Comparison of ENCODE assay signal across 12 cellular contexts in the genomic region with DNA sequence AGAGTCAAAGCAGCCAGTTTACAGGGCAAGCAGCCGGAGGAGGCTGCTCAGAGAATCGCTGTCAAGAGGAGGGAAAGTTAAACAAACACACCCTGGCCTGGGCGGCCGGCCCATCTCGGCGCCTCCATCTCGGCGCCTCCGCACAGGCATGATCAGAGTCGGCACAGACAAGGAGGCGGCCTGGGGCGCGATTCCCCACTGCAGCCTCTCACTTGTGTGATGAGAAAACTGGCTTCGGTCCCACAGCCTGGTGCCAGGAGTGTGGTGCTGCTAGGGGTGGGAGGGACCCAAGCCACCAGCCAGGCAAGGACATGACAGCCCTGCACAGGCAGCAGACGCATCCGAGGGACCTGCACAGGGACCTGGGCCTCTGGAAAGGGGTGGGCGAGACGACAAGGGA. TPM values are rescaled to one million over a fixed set of nuclear protein-coding genes. Genes with fewer than 3 reads are reported as not detected.
A peak's percentile ranks its signal among the peaks of the same experiment; 100 is the strongest.
DNase-seq lines count a peak whose midpoint lies in the region; ATAC-seq, FAIRE-seq and TF ChIP-seq lines count a peak whose summit lies in the region.
"Had no signal": no experiment of that assay in that cellular context is flagged by ENCODE, and none has a peak within 500 bp of the region (broad histone marks: within the 10 kb centered on the region; RNA-seq: fewer than 3 reads in every experiment).

No MANE protein-coding gene starts in this region.

- no peak for ATAC-seq in HepG2
- no peak for ATAC-seq in right lobe of liver
- peak; percentile 54 for ATAC-seq in aorta (ENCODE audit: low FRiP score)

- no peaks in the 10 kb centered on the region for H3K9me3 Mint-ChIP-seq in activated T-helper 1 cell treated with anti-CD3 and anti-CD28 coated beads, Interleukin-12 subunit alpha, Interleukin-12 subunit beta, Interleukin-2, Interleukin-4 antibody, amounts not matched to agents 30 ng/mL and 10 ng/mL and 1 ng/mL, durations not matched to agents 14 hours and 24 hours and 36 hours

- no peaks in the 10 kb centered on the region for H3K4me1 Mint-ChIP-seq in activated T-helper 1 cell treated with anti-CD3 and anti-CD28 coated beads, Interleukin-12 subunit alpha, Interleukin-12 subunit beta, Interleukin-2, Interleukin-4 antibody, amounts not matched to agents 30 ng/mL and 10 ng/mL and 1 ng/mL, durations not matched to agents 14 hours and 24 hours and 36 hours (ENCODE audit: low read depth)

- H3K27ac ChIP-seq in HepG2 (ENCODE audit: extremely low read length, insufficient read depth, low read length) (no peak overlapping the region), right lobe of liver (no peak overlapping the region), esophagus (ENCODE audit: low read depth in 2 of 2, low read length in 1 of 2) (peak overlapping the region; percentile 53 to 73), aorta (ENCODE audit: low read depth in 1 of 2, low read length in 2 of 2) (no peak overlapping the region), OCI-LY7 (ENCODE audit: low read depth, low read length, poor library complexity, severe bottlenecking) (no peak overlapping the region)

- H3K9me3 ChIP-seq in HepG2 (ENCODE audit: low read length) (no peaks in the 10 kb centered on the region), right lobe of liver (no peaks in the 10 kb centered on the region), esophagus (ENCODE audit: control insufficient read depth in 2 of 2, insufficient read depth in 1 of 2, low read depth in 1 of 2, low read length in 1 of 2) (no peaks in the 10 kb centered on the region), aorta (ENCODE audit: control insufficient read depth, low read length) (no peaks in the 10 kb centered on the region), OCI-LY7 (ENCODE audit: low read length) (no peaks in the 10 kb centered on the region)

- H3K27me3 Mint-ChIP-seq in activated T-helper 1 cell treated with anti-CD3 and anti-CD28 coated beads, Interleukin-12 subunit alpha, Interleukin-12 subunit beta, Interleukin-2, Interleukin-4 antibody, amounts not matched to agents 30 ng/mL and 10 ng/mL and 1 ng/mL, durations not matched to agents 14 hours and 24 hours and 36 hours (ENCODE audit: insufficient read depth), result no peaks in the 10 kb centered on the region

- POLR2A ChIA-PET in HepG2 (lab: Yijun Ruan, JAX) (no interaction called here), OCI-LY7 (lab: Charles Lee) (no interaction called here), HEK293T (lab: Yijun Ruan, JAX) (no interaction called here)

- H3K4me3 Mint-ChIP-seq in activated T-helper 1 cell treated with anti-CD3 and anti-CD28 coated beads, Interleukin-12 subunit alpha, Interleukin-12 subunit beta, Interleukin-2, Interleukin-4 antibody, amounts not matched to agents 30 ng/mL and 10 ng/mL and 1 ng/mL, durations not matched to agents 14 hours and 24 hours and 36 hours, result no peak overlapping the region

- H2AFZ ChIP-seq in HepG2 (ENCODE audit: low read length) (no peak overlapping the region), OCI-LY7 (ENCODE audit: low read length) (no peak overlapping the region)

- H3K27ac Mint-ChIP-seq in activated T-helper 1 cell treated with anti-CD3 and anti-CD28 coated beads, Interleukin-12 subunit alpha, Interleukin-12 subunit beta, Interleukin-2, Interleukin-4 antibody, amounts not matched to agents 30 ng/mL and 10 ng/mL and 1 ng/mL, durations not matched to agents 14 hours and 24 hours and 36 hours, result no peak overlapping the region

- H3K4me1 ChIP-seq in HepG2 (ENCODE audit: insufficient read depth, low read length) (no peaks in the 10 kb centered on the region), right lobe of liver (no peaks in the 10 kb centered on the region), esophagus (ENCODE audit: control insufficient read depth in 2 of 2, insufficient read depth in 2 of 2, low read length in 1 of 2) (peaks cover 11 to 13% of the 10 kb centered on the region in 2 donors), aorta (ENCODE audit: control insufficient read depth in 1 of 2, insufficient read depth in 2 of 2, low read length in 2 of 2) (no peaks in the 10 kb centered on the region), OCI-LY7 (ENCODE audit: insufficient read depth, low read length, poor library complexity, severe bottlenecking) (no peaks in the 10 kb centered on the region)

- in situ Hi-C loops in HepG2 (cut with HindIII; ENCODE audit: extremely low pct_ligation_motif_present, low pct_unique_long_range_greater_than_20kb), result no loop called here

- H3K79me2 ChIP-seq in HepG2 (ENCODE audit: insufficient read depth, low read length) (no peaks in the 10 kb centered on the region), OCI-LY7 (ENCODE audit: insufficient read depth, low read depth, low read length) (no peaks in the 10 kb centered on the region)

- TF ChIP-seq EP300 in HepG2 (IDR thresholded peaks at IDR 0.05; ENCODE audit: low read depth in 2 of 2, low read length in 2 of 2) (no peak), HepG2 (CRISPR knock-in tag; IDR thresholded peaks at IDR 0.05; ENCODE audit: borderline replicate concordance) (no peak)

- 97% methylated on average over 14 of the region's 18 CpGs for WGBS in HepG2 (ENCODE audit: low lambda C conversion rate)
- WGBS in right lobe of liver (ENCODE audit: insufficient coverage, low coverage, low lambda C conversion rate, missing lambda C conversion rate), result 63% methylated on average over 5 of the region's 18 CpGs
- 33 to 36% methylated on average over 18 of the region's 18 CpGs for WGBS in esophagus, 2 donors
- WGBS in aorta, 2 donors, result 57 to 81% methylated on average over 18 of the region's 18 CpGs

- H3K36me3 ChIP-seq in HepG2 (replicated peaks in 1 of 2; ENCODE audit: control insufficient read depth in 1 of 2, insufficient read depth in 2 of 2, low read length in 2 of 2) (peaks cover 33 to 64% of the 10 kb centered on the region in 2 experiments; a peak in 4 of 5 replicates), right lobe of liver (peaks cover 0 to 68% (median 23%) of the 10 kb centered on the region in 4 donors), esophagus (ENCODE audit: control insufficient read depth in 2 of 2, insufficient read depth in 2 of 2, low read length in 1 of 2) (peaks cover 18 to 68% of the 10 kb centered on the region in 2 donors), aorta (ENCODE audit: control insufficient read depth in 1 of 2, insufficient read depth in 2 of 2, low read length in 1 of 2) (peaks cover 0 to 2% of the 10 kb centered on the region in 2 donors), OCI-LY7 (ENCODE audit: insufficient read depth, low read length) (peaks cover 52% of the 10 kb centered on the region)

- TF ChIP-seq POLR2A in HepG2 (IDR thresholded peaks at IDR 0.05; ENCODE audit: insufficient read depth in 1 of 2, low read depth in 2 of 2, low read length in 2 of 2), result no peak
- TF ChIP-seq POLR2A in right lobe of liver (IDR thresholded peaks at IDR 0.05), result no peak

- CTCF ChIA-PET in HepG2 (lab: Yijun Ruan, JAX; ENCODE audit: low intra/inter-chr PET ratio, low total read pairs) (no interaction called here), OCI-LY7 (lab: Charles Lee; ENCODE audit: unreplicated experiment) (interaction anchor here (0.5 kb wide), 1 partner anchor 223 kb away, joined by 3 read pairs; no protein-coding TSS in a partner anchor), HEK293T (lab: Yijun Ruan, JAX) (no interaction called here)

- DNase-seq in HepG2 (ENCODE audit: low spot score) (no peak), right lobe of liver (no peak), midbrain (lab: John Stamatoyannopoulos, UW) (peak; percentile 23), aorta (no peak), OCI-LY7 (ENCODE audit: low spot score) (no peak), HEK293T (ENCODE audit: extremely low spot score) (no peak)
- DNase-seq in activated T-helper 1 cell treated with anti-CD3 and anti-CD28 coated beads, Interleukin-12 subunit alpha, Interleukin-12 subunit beta, Interleukin-2, Interleukin-4 antibody, amounts not matched to agents 30 ng/mL and 10 ng/mL and 1 ng/mL, durations not matched to agents 14 hours and 24 hours and 36 hours (ENCODE audit: low spot score), result no peak
- DNase-seq: activated CD8-positive, alpha-beta memory T cell treated with anti-CD3 and anti-CD28 coated beads, Interleukin-2, amount 50 U/mL, for 48 hours; erythroblast; H7; OCI-M1 had no signal

- TF ChIP-seq RAD21 in HepG2 (CRISPR knock-in tag; IDR thresholded peaks at IDR 0.05), result no peak

- no peak for FAIRE-seq in HepG2 (lab: Jason Lieb, UNC)

- no peak overlapping the region for H3K9ac ChIP-seq in HepG2 (ENCODE audit: insufficient read depth, low read depth, low read length)

- H4K20me1 ChIP-seq in HepG2 (ENCODE audit: insufficient read depth, low read length), result no peaks in the 10 kb centered on the region
- H4K20me1 ChIP-seq in OCI-LY7 (ENCODE audit: insufficient read depth, low read length), result no peaks in the 10 kb centered on the region

- TF ChIP-seq CTCF in HepG2 (CRISPR knock-in tag; IDR thresholded peaks at IDR 0.05), result no peak
- TF ChIP-seq CTCF in right lobe of liver (IDR thresholded peaks at IDR 0.05), result no peak
- TF ChIP-seq CTCF in OCI-LY7 (conservative IDR thresholded peaks at IDR 0.05; ENCODE audit: low read length), result no peak

- H3K4me3 ChIP-seq in HepG2 (replicated peaks in 1 of 3; ENCODE audit: insufficient read depth in 1 of 3, low read depth in 2 of 3, low read length in 3 of 3) (no peak overlapping the region), right lobe of liver (no peak overlapping the region), esophagus (ENCODE audit: low read depth in 1 of 2, low read length in 2 of 2) (no peak overlapping the region), aorta (ENCODE audit: low read length in 2 of 2) (no peak overlapping the region), OCI-LY7 (ENCODE audit: low read depth, low read length, poor library complexity, severe bottlenecking) (no peak overlapping the region)

- H3K9me2 ChIP-seq in OCI-LY7 (ENCODE audit: insufficient read depth, low read length), result no peaks in the 10 kb centered on the region

- intact Hi-C loops in HepG2 (cut with micrococcal nuclease; ENCODE audit: unreplicated experiment), result no loop called here
- intact Hi-C loops in right lobe of liver (cut with DNase I), result no loop called here
- intact Hi-C loops in aorta (cut with DNase I), result no loop called here
- intact Hi-C loops in OCI-LY7 (cut with micrococcal nuclease; ENCODE audit: unreplicated experiment), result no loop called here
- intact Hi-C loops in activated T-helper 1 cell treated with anti-CD3 and anti-CD28 coated beads, Interleukin-12 subunit alpha, Interleukin-12 subunit beta, Interleukin-2, Interleukin-4 antibody, amounts not matched to agents 30 ng/mL and 10 ng/mL and 1 ng/mL, durations not matched to agents 14 hours and 24 hours and 36 hours (cut with micrococcal nuclease), result no loop called here

- BruUV-seq in HepG2 (replicated peaks; lab: Mats Ljungman, UMichigan) (no TSS peak), OCI-LY7 (replicated peaks; lab: Mats Ljungman, UMichigan) (no TSS peak)

- H3K36me3 Mint-ChIP-seq in activated T-helper 1 cell treated with anti-CD3 and anti-CD28 coated beads, Interleukin-12 subunit alpha, Interleukin-12 subunit beta, Interleukin-2, Interleukin-4 antibody, amounts not matched to agents 30 ng/mL and 10 ng/mL and 1 ng/mL, durations not matched to agents 14 hours and 24 hours and 36 hours (ENCODE audit: low read depth), result peaks cover 29% of the 10 kb centered on the region

- H3K27me3 ChIP-seq in HepG2 (ENCODE audit: control insufficient read depth in 1 of 2, insufficient read depth in 2 of 2, low read length in 2 of 2) (no peaks in the 10 kb centered on the region), right lobe of liver (no peaks in the 10 kb centered on the region), esophagus (ENCODE audit: control insufficient read depth in 1 of 2, insufficient read depth in 2 of 2, low read length in 2 of 2) (no peaks in the 10 kb centered on the region), aorta (ENCODE audit: control insufficient read depth in 1 of 2, insufficient read depth in 2 of 2, low read length in 1 of 2) (no peaks in the 10 kb centered on the region)

- no peak overlapping the region for H3K4me2 ChIP-seq in HepG2 (ENCODE audit: low read depth, low read length)
- H3K4me2 ChIP-seq in OCI-LY7 (ENCODE audit: low read length), result no peak overlapping the region

RNA-seq across cellular contexts. Expression of a gene that starts 17.7 kb away (rescaled TPM):
- 23.0 and 55.8 TPM in 2 replicates for total RNA-seq in HepG2 (2016; rRNA removed; fragmentation: Illumina TruSeq; extraction: Trizol)
- 18.5 and 23.3 TPM in 2 replicates for total RNA-seq in HepG2 (2016; cell fraction: cytosol; rRNA removed; fragmentation: Illumina TruSeq; extraction: Trizol; ENCODE audit: low read depth)
- total RNA-seq in HepG2 (2016; cell fraction: insoluble cytoplasmic fraction; rRNA removed; fragmentation: Illumina TruSeq; extraction: Trizol), result 19.1 and 55.8 TPM in 2 replicates
- total RNA-seq in HepG2 (2016; cell fraction: membrane; rRNA removed; fragmentation: Illumina TruSeq; extraction: Trizol), result 18.8 and 20.0 TPM in 2 replicates
- total RNA-seq in HepG2 (2016; cell fraction: nucleus; rRNA removed; fragmentation: Illumina TruSeq; extraction: Trizol), result 52.6 and 64.0 TPM in 2 replicates
- 23.4 and 33.6 TPM in 2 replicates for polyA plus RNA-seq in HepG2 (2011; rRNA removed)
- polyA plus RNA-seq in HepG2 (2011; cell fraction: cytosol; rRNA removed), result 20.1 and 34.6 TPM in 2 replicates
- polyA plus RNA-seq in HepG2 (2011; cell fraction: nucleus; rRNA removed), result 63.4 and 88.4 TPM in 2 replicates
- 22.8 and 28.0 TPM in 2 replicates for polyA plus RNA-seq in HepG2 (2012)
- polyA plus RNA-seq in HepG2 (2016; cell fraction: cytosol; fragmentation: Illumina TruSeq; extraction: Trizol; ENCODE audit: low read depth), result 5.7 and 7.1 TPM in 2 replicates
- polyA plus RNA-seq in HepG2 (2016; cell fraction: insoluble cytoplasmic fraction; fragmentation: Illumina TruSeq; extraction: Trizol; ENCODE audit: low read depth), result 19.7 and 23.4 TPM in 2 replicates
- polyA plus RNA-seq in HepG2 (2016; cell fraction: membrane; fragmentation: Illumina TruSeq; extraction: Trizol; ENCODE audit: low read depth), result 10.4 and 11.4 TPM in 2 replicates
- 123 and 129 TPM in 2 replicates for polyA plus RNA-seq in HepG2 (2016; cell fraction: nucleus; fragmentation: Illumina TruSeq; extraction: Trizol; ENCODE audit: insufficient read depth, low read depth)
- 53.9 and 165 TPM in 2 replicates for polyA minus RNA-seq in HepG2 (2011; rRNA and poly(A)+ RNA removed; ENCODE audit: low replicate concordance)
- polyA minus RNA-seq in HepG2 (2011; cell fraction: cytosol; rRNA and poly(A)+ RNA removed), result 62.7 and 77.3 TPM in 2 replicates
- polyA minus RNA-seq in HepG2 (2011; cell fraction: nucleus; rRNA and poly(A)+ RNA removed), result 25.7 and 27.8 TPM in 2 replicates
- 100 to 1,000 TPM in 1 of 6 experiments, 10 to 100 TPM in 5; 60.9 to 104 (median 86.1) TPM for total RNA-seq in right lobe of liver
- polyA plus RNA-seq in esophagus, result 10 to 100 TPM; 22.9 to 40.5 TPM
- total RNA-seq in aorta, result 10 to 100 TPM; 61.9 to 79.6 TPM
- polyA plus RNA-seq in aorta, result 100 to 1,000 TPM in 1 of 2 donors, 10 to 100 TPM in 1; 22.3 to 118 TPM
- total RNA-seq in OCI-LY7 (2014; rRNA removed; shearing (Covaris generic)), result 50.5 and 56.0 TPM in 2 replicates
- 147 and 150 TPM in 2 replicates for total RNA-seq in OCI-LY7 (2022)
- 99.7 and 101 TPM in 2 replicates for total RNA-seq in activated T-helper 1 cell treated with anti-CD3 and anti-CD28 coated beads, Interleukin-12 subunit alpha, Interleukin-12 subunit beta, Interleukin-2, Interleukin-4 antibody, amounts not matched to agents 30 ng/mL and 10 ng/mL and 1 ng/mL, durations not matched to agents 14 hours and 24 hours and 36 hours

RNA-seq across cellular contexts. Expression of a gene that starts 38.3 kb away (rescaled TPM):
- total RNA-seq in HepG2 (2016; rRNA removed; fragmentation: Illumina TruSeq; extraction: Trizol) (213 and 233 TPM in 2 replicates), right lobe of liver (10 to 100 TPM; 15.7 to 35.9 (median 23.3) TPM), aorta (10 to 100 TPM; 20.2 to 27.4 TPM), OCI-LY7 (2022) (151 and 165 TPM in 2 replicates)
- total RNA-seq in HepG2 (2016; cell fraction: cytosol; rRNA removed; fragmentation: Illumina TruSeq; extraction: Trizol; ENCODE audit: low read depth), result 565 and 636 TPM in 2 replicates
- total RNA-seq in HepG2 (2016; cell fraction: insoluble cytoplasmic fraction; rRNA removed; fragmentation: Illumina TruSeq; extraction: Trizol), result 209 and 214 TPM in 2 replicates
- 441 and 487 TPM in 2 replicates for total RNA-seq in HepG2 (2016; cell fraction: membrane; rRNA removed; fragmentation: Illumina TruSeq; extraction: Trizol)
- total RNA-seq in HepG2 (2016; cell fraction: nucleus; rRNA removed; fragmentation: Illumina TruSeq; extraction: Trizol), result 99.9 and 114 TPM in 2 replicates
- polyA plus RNA-seq in HepG2 (2011; rRNA removed) (62.4 and 75.6 TPM in 2 replicates), esophagus (10 to 100 TPM; 34.0 to 37.1 TPM), aorta (10 to 100 TPM; 26.5 to 46.5 TPM)
- polyA plus RNA-seq in HepG2 (2011; cell fraction: cytosol; rRNA removed), result 52.0 and 67.0 TPM in 2 replicates
- 67.0 and 99.7 TPM in 2 replicates for polyA plus RNA-seq in HepG2 (2011; cell fraction: nucleus; rRNA removed)
- 74.7 and 106 TPM in 2 replicates for polyA plus RNA-seq in HepG2 (2012)
- polyA plus RNA-seq in HepG2 (2016; cell fraction: cytosol; fragmentation: Illumina TruSeq; extraction: Trizol; ENCODE audit: low read depth), result 562 and 639 TPM in 2 replicates
- 170 and 188 TPM in 2 replicates for polyA plus RNA-seq in HepG2 (2016; cell fraction: insoluble cytoplasmic fraction; fragmentation: Illumina TruSeq; extraction: Trizol; ENCODE audit: low read depth)
- 357 and 397 TPM in 2 replicates for polyA plus RNA-seq in HepG2 (2016; cell fraction: membrane; fragmentation: Illumina TruSeq; extraction: Trizol; ENCODE audit: low read depth)
- polyA plus RNA-seq in HepG2 (2016; cell fraction: nucleus; fragmentation: Illumina TruSeq; extraction: Trizol; ENCODE audit: insufficient read depth, low read depth), result 180 and 208 TPM in 2 replicates
- 13.6 and 21.7 TPM in 2 replicates for polyA minus RNA-seq in HepG2 (2011; rRNA and poly(A)+ RNA removed; ENCODE audit: low replicate concordance)
- 4.9 and 8.2 TPM in 2 replicates for polyA minus RNA-seq in HepG2 (2011; cell fraction: cytosol; rRNA and poly(A)+ RNA removed)
- 26.2 and 31.2 TPM in 2 replicates for polyA minus RNA-seq in HepG2 (2011; cell fraction: nucleus; rRNA and poly(A)+ RNA removed)
- 129 and 161 TPM in 2 replicates for total RNA-seq in OCI-LY7 (2014; rRNA removed; shearing (Covaris generic))
- total RNA-seq in activated T-helper 1 cell treated with anti-CD3 and anti-CD28 coated beads, Interleukin-12 subunit alpha, Interleukin-12 subunit beta, Interleukin-2, Interleukin-4 antibody, amounts not matched to agents 30 ng/mL and 10 ng/mL and 1 ng/mL, durations not matched to agents 14 hours and 24 hours and 36 hours, result 71.9 and 78.3 TPM in 2 replicates

RNA-seq across cellular contexts. Expression of a gene that starts 38.6 kb away (rescaled TPM):
- total RNA-seq in HepG2 (2016; rRNA removed; fragmentation: Illumina TruSeq; extraction: Trizol) (8.5 and 18.8 TPM in 2 replicates), right lobe of liver (10 to 100 TPM; 11.9 to 27.6 (median 18.1) TPM), aorta (10 to 100 TPM; 25.6 to 44.4 TPM), OCI-LY7 (2022) (75.3 and 78.9 TPM in 2 replicates)
- total RNA-seq in HepG2 (2016; cell fraction: cytosol; rRNA removed; fragmentation: Illumina TruSeq; extraction: Trizol; ENCODE audit: low read depth), result 5.0 and 7.5 TPM in 2 replicates
- 7.1 and 20.3 TPM in 2 replicates for total RNA-seq in HepG2 (2016; cell fraction: insoluble cytoplasmic fraction; rRNA removed; fragmentation: Illumina TruSeq; extraction: Trizol)
- 7.0 and 8.1 TPM in 2 replicates for total RNA-seq in HepG2 (2016; cell fraction: membrane; rRNA removed; fragmentation: Illumina TruSeq; extraction: Trizol)
- total RNA-seq in HepG2 (2016; cell fraction: nucleus; rRNA removed; fragmentation: Illumina TruSeq; extraction: Trizol), result 24.5 and 27.8 TPM in 2 replicates
- polyA plus RNA-seq in HepG2 (2011; rRNA removed) (16.1 and 19.7 TPM in 2 replicates), esophagus (10 to 100 TPM; 21.6 to 40.3 TPM), aorta (10 to 100 TPM in 1 of 2 donors, 1 to 10 TPM in 1; 5.6 to 79.0 TPM)
- 4.0 and 8.2 TPM in 2 replicates for polyA plus RNA-seq in HepG2 (2011; cell fraction: cytosol; rRNA removed)
- polyA plus RNA-seq in HepG2 (2011; cell fraction: nucleus; rRNA removed), result 328 and 418 TPM in 2 replicates
- 9.5 and 16.4 TPM in 2 replicates for polyA plus RNA-seq in HepG2 (2012)
- 2.4 and 2.5 TPM in 2 replicates for polyA plus RNA-seq in HepG2 (2016; cell fraction: cytosol; fragmentation: Illumina TruSeq; extraction: Trizol; ENCODE audit: low read depth)
- polyA plus RNA-seq in HepG2 (2016; cell fraction: insoluble cytoplasmic fraction; fragmentation: Illumina TruSeq; extraction: Trizol; ENCODE audit: low read depth), result 6.3 and 9.9 TPM in 2 replicates
- polyA plus RNA-seq in HepG2 (2016; cell fraction: membrane; fragmentation: Illumina TruSeq; extraction: Trizol; ENCODE audit: low read depth), result 4.3 and 6.0 TPM in 2 replicates
- 90.2 and 98.6 TPM in 2 replicates for polyA plus RNA-seq in HepG2 (2016; cell fraction: nucleus; fragmentation: Illumina TruSeq; extraction: Trizol; ENCODE audit: insufficient read depth, low read depth)
- polyA minus RNA-seq in HepG2 (2011; rRNA and poly(A)+ RNA removed; ENCODE audit: low replicate concordance), result 14.1 and 21.0 TPM in 2 replicates
- 3.4 and 3.7 TPM in 2 replicates for polyA minus RNA-seq in HepG2 (2011; cell fraction: cytosol; rRNA and poly(A)+ RNA removed)
- 39.0 and 47.9 TPM in 2 replicates for polyA minus RNA-seq in HepG2 (2011; cell fraction: nucleus; rRNA and poly(A)+ RNA removed)
- total RNA-seq in OCI-LY7 (2014; rRNA removed; shearing (Covaris generic)), result 29.7 and 46.4 TPM in 2 replicates
- 37.7 and 41.0 TPM in 2 replicates for total RNA-seq in activated T-helper 1 cell treated with anti-CD3 and anti-CD28 coated beads, Interleukin-12 subunit alpha, Interleukin-12 subunit beta, Interleukin-2, Interleukin-4 antibody, amounts not matched to agents 30 ng/mL and 10 ng/mL and 1 ng/mL, durations not matched to agents 14 hours and 24 hours and 36 hours

RNA-seq across cellular contexts. Expression of a gene that starts 54.7 kb away (rescaled TPM):
- total RNA-seq in HepG2 (2016; rRNA removed; fragmentation: Illumina TruSeq; extraction: Trizol) (11.1 and 16.8 TPM in 2 replicates), right lobe of liver (1 to 10 TPM; 1.5 to 4.3 (median 2.1) TPM), aorta (10 to 100 TPM in 1 of 2 donors, 1 to 10 TPM in 1; 6.7 to 11.3 TPM), OCI-LY7 (2022) (36.0 and 38.6 TPM in 2 replicates)
- 2.2 and 3.5 TPM in 2 replicates for total RNA-seq in HepG2 (2016; cell fraction: cytosol; rRNA removed; fragmentation: Illumina TruSeq; extraction: Trizol; ENCODE audit: low read depth)
- 8.4 and 18.4 TPM in 2 replicates for total RNA-seq in HepG2 (2016; cell fraction: insoluble cytoplasmic fraction; rRNA removed; fragmentation: Illumina TruSeq; extraction: Trizol)
- 5.8 and 6.2 TPM in 2 replicates for total RNA-seq in HepG2 (2016; cell fraction: membrane; rRNA removed; fragmentation: Illumina TruSeq; extraction: Trizol)
- 10.7 and 12.3 TPM in 2 replicates for total RNA-seq in HepG2 (2016; cell fraction: nucleus; rRNA removed; fragmentation: Illumina TruSeq; extraction: Trizol)
- polyA plus RNA-seq in HepG2 (2011; rRNA removed) (5.0 and 5.6 TPM in 2 replicates), esophagus (1 to 10 TPM; 5.2 to 8.7 TPM), aorta (10 to 100 TPM in 1 of 2 donors, 1 to 10 TPM in 1; 5.0 to 86.6 TPM)
- polyA plus RNA-seq in HepG2 (2011; cell fraction: cytosol; rRNA removed), result 3.0 and 5.8 TPM in 2 replicates
- 31.7 and 46.2 TPM in 2 replicates for polyA plus RNA-seq in HepG2 (2011; cell fraction: nucleus; rRNA removed)
- 6.3 and 6.8 TPM in 2 replicates for polyA plus RNA-seq in HepG2 (2012)
- 2.7 and 3.3 TPM in 2 replicates for polyA plus RNA-seq in HepG2 (2016; cell fraction: cytosol; fragmentation: Illumina TruSeq; extraction: Trizol; ENCODE audit: low read depth)
- 11.8 and 13.5 TPM in 2 replicates for polyA plus RNA-seq in HepG2 (2016; cell fraction: insoluble cytoplasmic fraction; fragmentation: Illumina TruSeq; extraction: Trizol; ENCODE audit: low read depth)
- polyA plus RNA-seq in HepG2 (2016; cell fraction: membrane; fragmentation: Illumina TruSeq; extraction: Trizol; ENCODE audit: low read depth), result 4.3 and 4.6 TPM in 2 replicates
- polyA plus RNA-seq in HepG2 (2016; cell fraction: nucleus; fragmentation: Illumina TruSeq; extraction: Trizol; ENCODE audit: insufficient read depth, low read depth), result 35.7 and 41.4 TPM in 2 replicates
- polyA minus RNA-seq in HepG2 (2011; rRNA and poly(A)+ RNA removed; ENCODE audit: low replicate concordance), result 4.8 and 5.8 TPM in 2 replicates
- polyA minus RNA-seq in HepG2 (2011; cell fraction: cytosol; rRNA and poly(A)+ RNA removed), result 3.0 and 4.2 TPM in 2 replicates
- 7.6 and 8.0 TPM in 2 replicates for polyA minus RNA-seq in HepG2 (2011; cell fraction: nucleus; rRNA and poly(A)+ RNA removed)
- 32.9 and 35.0 TPM in 2 replicates for total RNA-seq in OCI-LY7 (2014; rRNA removed; shearing (Covaris generic))
- total RNA-seq in activated T-helper 1 cell treated with anti-CD3 and anti-CD28 coated beads, Interleukin-12 subunit alpha, Interleukin-12 subunit beta, Interleukin-2, Interleukin-4 antibody, amounts not matched to agents 30 ng/mL and 10 ng/mL and 1 ng/mL, durations not matched to agents 14 hours and 24 hours and 36 hours, result 17.5 and 18.7 TPM in 2 replicates

Comparison
In these comparisons a context has a peak if more than half of its experiments do, and no peak if none do; other contexts are left out.
1. H3K27ac ChIP-seq: peak in esophagus (2 of 2); none in HepG2 (single experiment), right lobe of liver (0 of 3), aorta (0 of 2) and OCI-LY7 (single experiment).